ENCODE assay signal across 9 cellular contexts in the genomic region with DNA sequence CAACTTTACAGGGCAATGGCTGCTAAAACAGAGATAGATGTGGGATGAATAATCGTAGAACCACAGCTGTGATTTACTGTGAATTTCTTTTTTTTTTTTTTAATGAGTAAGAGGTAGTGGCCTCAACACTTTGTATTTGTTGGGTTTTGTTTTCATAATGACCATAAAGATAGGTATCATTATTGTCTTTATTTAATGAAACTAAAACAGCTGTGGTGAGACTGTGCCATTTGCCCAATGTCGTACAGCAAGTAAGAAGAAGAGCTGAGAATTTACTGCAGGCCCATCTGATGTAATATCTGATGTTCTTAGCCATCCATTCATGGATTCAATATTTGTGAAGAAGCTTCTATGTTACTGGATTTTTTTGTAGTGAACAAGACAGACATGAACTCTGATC.
"Had no signal": no experiment of that assay in that cellular context is flagged by ENCODE, and none has a peak within 500 bp of the region (broad histone marks: within the 10 kb centered on the region; RNA-seq: fewer than 3 reads in every experiment).

No MANE protein-coding gene starts in this region.

- H3K4me3 ChIP-seq: GM23248, GM23338, HAP-1 had no signal

- H2AFZ ChIP-seq: GM23248 had no signal

- H3K4me2 ChIP-seq: GM23338 had no signal

- ATAC-seq: GM23338, HCT116 had no signal

- H3K9me3 ChIP-seq: HAP-1 had no signal

- H3K9ac ChIP-seq: GM23248 had no signal

- H3K27ac ChIP-seq: GM23248 had no signal

- DNase-seq: GM23248, GOT3, H7, H9, HCEC 1CT, HFFc6 had no signal

- H3K36me3 ChIP-seq: HAP-1 had no signal
